In genomic region chr3:127535106-127535785, GRCh38 we compare ENCODE assay signal across 21 cellular contexts.
"Had no signal": no experiment of that assay in that cellular context is flagged by ENCODE, and none has a peak within 500 bp of the region (broad histone marks: within the 10 kb centered on the region; RNA-seq: fewer than 3 reads in every experiment).

No MANE protein-coding gene starts in this region.

- H3K4me1 Mint-ChIP-seq: activated CD4-positive, alpha-beta memory T cell treated with anti-CD3 and anti-CD28 coated beads, Interleukin-2, amount 10 ng/mL, durations not matched to agents 7 days and 5 days; activated CD4-positive, alpha-beta T cell treated with anti-CD3 and anti-CD28 coated beads, Interleukin-2, amount 10 ng/mL, durations not matched to agents 7 days and 5 days had no signal

- H3K4me1 ChIP-seq: left ventricle myocardium inferior, right lobe of liver, thyroid gland, upper lobe of right lung had no signal

- H3K36me3 Mint-ChIP-seq: activated naive CD4-positive, alpha-beta T cell treated with anti-CD3 and anti-CD28 coated beads, Interleukin-2, amount 50 U/mL, for 24 hours; naive thymus-derived CD4-positive, alpha-beta T cell had no signal

- H3K9me3 Mint-ChIP-seq: activated CD4-positive, alpha-beta memory T cell treated with anti-CD3 and anti-CD28 coated beads, Interleukin-2, amount 10 ng/mL, durations not matched to agents 7 days and 5 days; activated CD4-positive, alpha-beta T cell treated with anti-CD3 and anti-CD28 coated beads, Interleukin-2, amount 10 ng/mL, durations not matched to agents 7 days and 5 days; activated naive CD4-positive, alpha-beta T cell treated with anti-CD3 and anti-CD28 coated beads, Interleukin-2, amount 50 U/mL, for 24 hours; activated naive CD8-positive, alpha-beta T cell treated with anti-CD3 and anti-CD28 coated beads, Interleukin-2, amount 50 U/mL, for 24 hours; activated T-cell treated with anti-CD3 and anti-CD28 coated beads, Interleukin-2, amount 50 U/mL, for 24 hours; naive thymus-derived CD4-positive, alpha-beta T cell; T-helper 1 cell treated with Interleukin-12 subunit alpha and Interleukin-12 subunit beta and Interleukin-4 antibody, amounts not matched to agents 30 μg/mL and 1 μg/mL, for 36 hours had no signal

- H3K4me3 Mint-ChIP-seq: activated CD4-positive, alpha-beta memory T cell treated with anti-CD3 and anti-CD28 coated beads, Interleukin-2, amount 10 ng/mL, durations not matched to agents 7 days and 5 days; activated CD4-positive, alpha-beta T cell treated with anti-CD3 and anti-CD28 coated beads, Interleukin-2, amount 10 ng/mL, durations not matched to agents 7 days and 5 days; activated naive CD4-positive, alpha-beta T cell treated with anti-CD3 and anti-CD28 coated beads, Interleukin-2, amount 50 U/mL, for 24 hours; activated naive CD8-positive, alpha-beta T cell treated with anti-CD3 and anti-CD28 coated beads, Interleukin-2, amount 50 U/mL, for 24 hours; activated T-cell treated with anti-CD3 and anti-CD28 coated beads, Interleukin-2, amount 50 U/mL, for 24 hours; naive thymus-derived CD4-positive, alpha-beta T cell; T-helper 1 cell treated with Interleukin-12 subunit alpha and Interleukin-12 subunit beta and Interleukin-4 antibody, amounts not matched to agents 30 μg/mL and 1 μg/mL, for 36 hours had no signal

- H3K27ac Mint-ChIP-seq: activated CD4-positive, alpha-beta memory T cell treated with anti-CD3 and anti-CD28 coated beads, Interleukin-2, amount 10 ng/mL, durations not matched to agents 7 days and 5 days; activated CD4-positive, alpha-beta T cell treated with anti-CD3 and anti-CD28 coated beads, Interleukin-2, amount 10 ng/mL, durations not matched to agents 7 days and 5 days; activated naive CD4-positive, alpha-beta T cell treated with anti-CD3 and anti-CD28 coated beads, Interleukin-2, amount 50 U/mL, for 24 hours; activated naive CD8-positive, alpha-beta T cell treated with anti-CD3 and anti-CD28 coated beads, Interleukin-2, amount 50 U/mL, for 24 hours; activated T-cell treated with anti-CD3 and anti-CD28 coated beads, Interleukin-2, amount 50 U/mL, for 24 hours; naive thymus-derived CD4-positive, alpha-beta T cell; T-helper 1 cell treated with Interleukin-12 subunit alpha and Interleukin-12 subunit beta and Interleukin-4 antibody, amounts not matched to agents 30 μg/mL and 1 μg/mL, for 36 hours had no signal

- H3K4me3 ChIP-seq: left ventricle myocardium inferior, right lobe of liver, thyroid gland, upper lobe of right lung had no signal

- H3K27ac ChIP-seq: left ventricle myocardium inferior, right lobe of liver, thyroid gland, upper lobe of right lung had no signal

- H3K36me3 ChIP-seq: left ventricle myocardium inferior, right lobe of liver, thyroid gland, upper lobe of right lung had no signal

- H3K27me3 ChIP-seq: right lobe of liver, thyroid gland, upper lobe of right lung had no signal

- ATAC-seq: activated naive CD8-positive, alpha-beta T cell treated with anti-CD3 and anti-CD28 coated beads, Interleukin-2, amount 50 U/mL, for 24 hours; naive thymus-derived CD4-positive, alpha-beta T cell; right lobe of liver; stimulated activated naive CD8-positive, alpha-beta T cell treated with anti-CD3 and anti-CD28 coated beads, Interleukin-15, Interleukin-2, amounts not matched to agents 100 U/mL and 50 U/mL, for 24 hours; upper lobe of right lung had no signal

- DNase-seq: activated CD4-positive, alpha-beta memory T cell treated with anti-CD3 and anti-CD28 coated beads, Interleukin-2, amount 10 ng/mL, durations not matched to agents 7 days and 5 days; activated CD4-positive, alpha-beta T cell treated with anti-CD3 and anti-CD28 coated beads for 1 hour; activated CD4-positive, alpha-beta T cell treated with anti-CD3 and anti-CD28 coated beads, Interleukin-2, amount 10 ng/mL, durations not matched to agents 7 days and 5 days; activated CD8-positive, alpha-beta memory T cell treated with anti-CD3 and anti-CD28 coated beads, Interleukin-2, amount 50 U/mL, for 48 hours; activated naive CD8-positive, alpha-beta T cell treated with anti-CD3 and anti-CD28 coated beads, Interleukin-2, amount 50 U/mL, for 24 hours; activated T-cell treated with anti-CD3 and anti-CD28 coated beads, Interleukin-2, amount 50 U/mL, for 24 hours; dermis blood vessel endothelial cell; effector memory CD4-positive, alpha-beta T cell; left ventricle myocardium inferior; mammary epithelial cell; midbrain; naive thymus-derived CD4-positive, alpha-beta T cell; stimulated activated CD4-positive, alpha-beta T cell treated with anti-CD3 and anti-CD28 coated beads, Interleukin-2, amount 100 ng/mL, for 48 hours; stimulated activated naive CD8-positive, alpha-beta T cell treated with anti-CD3 and anti-CD28 coated beads, Interleukin-15, Interleukin-2, amounts not matched to agents 100 U/mL and 50 U/mL, for 24 hours; SW 1271; T1000; thyroid gland; upper lobe of right lung had no signal

- H3K9me3 ChIP-seq: left ventricle myocardium inferior, right lobe of liver, thyroid gland, upper lobe of right lung had no signal

- H3K27me3 Mint-ChIP-seq: activated CD4-positive, alpha-beta T cell treated with anti-CD3 and anti-CD28 coated beads, Interleukin-2, amount 10 ng/mL, durations not matched to agents 7 days and 5 days; activated naive CD4-positive, alpha-beta T cell treated with anti-CD3 and anti-CD28 coated beads, Interleukin-2, amount 50 U/mL, for 24 hours had no signal
